8 cellular contexts compared by ENCODE assay signal in genomic region chr6:170583736-170584180, GRCh38. TPM values are rescaled to one million over a fixed set of nuclear protein-coding genes. Genes with fewer than 3 reads are reported as not detected.
DNase-seq lines count a peak whose midpoint lies in the region; ATAC-seq and TF ChIP-seq lines count a peak whose summit lies in the region.

No MANE protein-coding gene starts in this region.

- H3K36me3 Mint-ChIP-seq in activated T-cell treated with anti-CD3 and anti-CD28 coated beads, Interleukin-2, amount 50 U/mL, for 4 hours (ENCODE audit: insufficient read depth), result peaks cover 37% of the 10 kb centered on the region
- H3K36me3 Mint-ChIP-seq in endodermal cell (ENCODE audit: low read depth), result peaks cover 32% of the 10 kb centered on the region

- peak overlapping the region; percentile 93 for H3K27ac Mint-ChIP-seq in endodermal cell

- H3K4me3 Mint-ChIP-seq in activated T-cell treated with anti-CD3 and anti-CD28 coated beads, Interleukin-2, amount 50 U/mL, for 4 hours, result peak overlapping the region; percentile 99
- peak overlapping the region; percentile 94 for H3K4me3 Mint-ChIP-seq in endodermal cell

- WGBS in endodermal cell (ENCODE audit: insufficient coverage in 1 of 2, insufficient read length in 1 of 2), 2 experiments, result 0 to 1% methylated on average over 2 to 12 of the region's 12 CpGs

- H3K4me1 ChIP-seq in NT2/D1 (ENCODE audit: insufficient read depth, insufficient read length) (no peaks in the 10 kb centered on the region), endodermal cell (ENCODE audit: control insufficient read depth, insufficient read depth, low read length) (no peaks in the 10 kb centered on the region), neutrophil (ENCODE audit: control insufficient read depth in 1 of 2, insufficient read depth in 1 of 2, low read depth in 1 of 2, low read length in 1 of 2) (peaks cover 18 to 19% of the 10 kb centered on the region in 2 experiments)

- TF ChIP-seq CTCF in endodermal cell (conservative IDR thresholded peaks at IDR 0.05) (peak; percentile 40), neutrophil (IDR thresholded peaks at IDR 0.05) (no peak)

- H3K36me3 ChIP-seq in NT2/D1 (ENCODE audit: insufficient read depth, insufficient read length, low read length) (peaks cover 43% of the 10 kb centered on the region), endodermal cell (ENCODE audit: control insufficient read depth, insufficient read depth, low read length) (peaks cover 45% of the 10 kb centered on the region), neutrophil (peaks cover 42% of the 10 kb centered on the region)

- H3K27me3 ChIP-seq in NT2/D1 (ENCODE audit: insufficient read depth, insufficient read length), result no peaks in the 10 kb centered on the region
- no peaks in the 10 kb centered on the region for H3K27me3 ChIP-seq in endodermal cell (ENCODE audit: control insufficient read depth, insufficient read depth, low read length, poor library complexity, severe bottlenecking)
- peaks cover 9% of the 10 kb centered on the region for H3K27me3 ChIP-seq in neutrophil

- peak overlapping the region; percentile 93 for H3K4me3 ChIP-seq in NT2/D1 (ENCODE audit: insufficient read length, low read depth)
- H3K4me3 ChIP-seq in endodermal cell (ENCODE audit: low read length), result peak overlapping the region; percentile 98
- H3K4me3 ChIP-seq in neutrophil (ENCODE audit: low read depth in 1 of 2, low read length in 1 of 2), result peak overlapping the region; percentile 82 to 89

- H3K9me3 ChIP-seq in NT2/D1 (ENCODE audit: insufficient read depth, low read length) (no peaks in the 10 kb centered on the region), endodermal cell (ENCODE audit: control insufficient read depth, low read length) (peaks cover 19% of the 10 kb centered on the region), neutrophil (no peaks in the 10 kb centered on the region)

- H3K27me3 Mint-ChIP-seq in activated T-cell treated with anti-CD3 and anti-CD28 coated beads, Interleukin-2, amount 50 U/mL, for 4 hours (ENCODE audit: low read depth), result peaks cover 1% of the 10 kb centered on the region
- no peaks in the 10 kb centered on the region for H3K27me3 Mint-ChIP-seq in endodermal cell (ENCODE audit: insufficient read depth)

- H3K4me1 Mint-ChIP-seq in activated T-cell treated with anti-CD3 and anti-CD28 coated beads, Interleukin-2, amount 50 U/mL, for 4 hours (ENCODE audit: low read depth), result peaks cover 31% of the 10 kb centered on the region
- H3K4me1 Mint-ChIP-seq in endodermal cell, result peaks cover 21% of the 10 kb centered on the region

- H3K9ac ChIP-seq in NT2/D1 (ENCODE audit: insufficient read length, low read depth), result peak overlapping the region; percentile 95
- peak overlapping the region; percentile 74 for H3K9ac ChIP-seq in endodermal cell (ENCODE audit: extremely low read depth, low read length, poor library complexity, severe bottlenecking)

- H3K27ac ChIP-seq in endodermal cell (ENCODE audit: low read depth, low read length), result peak overlapping the region; percentile 6
- H3K27ac ChIP-seq in neutrophil, result peak overlapping the region; percentile 90

- H3K9me3 Mint-ChIP-seq in activated T-cell treated with anti-CD3 and anti-CD28 coated beads, Interleukin-2, amount 50 U/mL, for 4 hours, result no peaks in the 10 kb centered on the region
- H3K9me3 Mint-ChIP-seq in endodermal cell, result peaks cover 9% of the 10 kb centered on the region

- ATAC-seq in activated T-cell treated with anti-CD3 and anti-CD28 coated beads, Interleukin-2, amount 50 U/mL, for 4 hours, result peak in 1 of 2 donors; percentile 0
- ATAC-seq in GM21367 (IDR thresholded peaks at IDR 0.05; ENCODE audit: unreplicated experiment), result no peak

- DNase-seq in activated T-cell treated with anti-CD3 and anti-CD28 coated beads, Interleukin-2, amount 50 U/mL, for 4 hours, result no peak
- no peak for DNase-seq in activated T-cell treated with anti-CD3 and anti-CD28 coated beads, Interleukin-2, amount 50 U/mL, for 48 hours
- no peak for DNase-seq in NT2/D1 (ENCODE audit: low read depth, low spot score)
- no peak for DNase-seq in endodermal cell
- no peak for DNase-seq in OCI-M1 (lab: John Stamatoyannopoulos, UW)
- no peak for DNase-seq in stimulated activated CD4-positive, alpha-beta T cell treated with anti-CD3 and anti-CD28 coated beads, Interleukin-15, amount 100 ng/mL, for 24 hours

RNA-seq across cellular contexts. Expression of gene PDCD2, which starts 0.7 kb away (rescaled TPM):
- total RNA-seq in activated T-cell treated with anti-CD3 and anti-CD28 coated beads, Interleukin-2, amount 50 U/mL, for 4 hours, result 100 to 1,000 TPM; 139 to 165 (median 139) TPM
- total RNA-seq in endodermal cell, result 10 to 100 TPM; 72.2 to 72.7 TPM
- polyA plus RNA-seq in endodermal cell (2013, experiment 1 of 2), result 91.4 TPM
- polyA plus RNA-seq in endodermal cell (2013, experiment 2 of 2), result 75.9 TPM

RNA-seq across cellular contexts. Expression of gene TBP, which starts 29.6 kb away (rescaled TPM):
- total RNA-seq in activated T-cell treated with anti-CD3 and anti-CD28 coated beads, Interleukin-2, amount 50 U/mL, for 4 hours, result 10 to 100 TPM; 26.6 to 33.2 (median 29.7) TPM
- 10 to 100 TPM; 21.6 to 28.0 TPM for total RNA-seq in endodermal cell
- polyA plus RNA-seq in endodermal cell (2013, experiment 1 of 2), result 23.6 TPM
- 18.7 TPM for polyA plus RNA-seq in endodermal cell (2013, experiment 2 of 2)

RNA-seq across cellular contexts. Expression of gene PSMB1, which starts 30.7 kb away (rescaled TPM):
- total RNA-seq in activated T-cell treated with anti-CD3 and anti-CD28 coated beads, Interleukin-2, amount 50 U/mL, for 4 hours, result 100 to 1,000 TPM; 362 to 424 (median 382) TPM
- total RNA-seq in endodermal cell, result 100 to 1,000 TPM; 239 to 243 TPM
- polyA plus RNA-seq in endodermal cell (2013, experiment 1 of 2), result 230 TPM
- 223 TPM for polyA plus RNA-seq in endodermal cell (2013, experiment 2 of 2)
